Comparison of ENCODE assay signal across 1 cellular context in genomic region chr5:111756701-111757581, GRCh38.
A peak's percentile ranks its signal among the peaks of the same experiment; 100 is the strongest.
TF ChIP-seq lines count a peak whose summit lies in the region.

NREP (minus strand) TSS chr5:111757194; CDS start chr5:111755772, 1,422 bp downstream.

TF ChIP-seq in IMR-90, 13 proteins besides CTCF, POLR2A, EP300 and RAD21:
- TF ChIP-seq RFX5 (IDR thresholded peaks at IDR 0.05; ENCODE audit: low read depth, low read length) (no peak), NFE2L2 (IDR thresholded peaks at IDR 0.05; ENCODE audit: low read depth, low read length) (no peak), USF2 (IDR thresholded peaks at IDR 0.05; ENCODE audit: low read depth, low read length) (no peak), MAZ (IDR thresholded peaks at IDR 0.05; ENCODE audit: borderline replicate concordance, low read depth, low read length) (peak; percentile 11; the same call in 1 of the 2 replicates), SMC3 (IDR thresholded peaks at IDR 0.05; ENCODE audit: low read depth, low read length) (peak; percentile 42; the same call in 1 of the 2 replicates), BHLHE40 (IDR thresholded peaks at IDR 0.05; ENCODE audit: low read depth, low read length) (peak; percentile 51; the same call in 1 of the 2 replicates), MAFK (IDR thresholded peaks at IDR 0.05; ENCODE audit: low read depth, low read length) (peak; percentile 86), RCOR1 (IDR thresholded peaks at IDR 0.05; ENCODE audit: insufficient replicate concordance, low read length) (peak; percentile 77)
- TF ChIP-seq, protein P1, sequence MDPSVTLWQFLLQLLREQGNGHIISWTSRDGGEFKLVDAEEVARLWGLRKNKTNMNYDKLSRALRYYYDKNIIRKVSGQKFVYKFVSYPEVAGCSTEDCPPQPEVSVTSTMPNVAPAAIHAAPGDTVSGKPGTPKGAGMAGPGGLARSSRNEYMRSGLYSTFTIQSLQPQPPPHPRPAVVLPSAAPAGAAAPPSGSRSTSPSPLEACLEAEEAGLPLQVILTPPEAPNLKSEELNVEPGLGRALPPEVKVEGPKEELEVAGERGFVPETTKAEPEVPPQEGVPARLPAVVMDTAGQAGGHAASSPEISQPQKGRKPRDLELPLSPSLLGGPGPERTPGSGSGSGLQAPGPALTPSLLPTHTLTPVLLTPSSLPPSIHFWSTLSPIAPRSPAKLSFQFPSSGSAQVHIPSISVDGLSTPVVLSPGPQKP (IDR thresholded peaks at IDR 0.05; ENCODE audit: borderline replicate concordance, low read depth, low read length): no peak
